21 cellular contexts compared by ENCODE assay signal in the genomic region with DNA sequence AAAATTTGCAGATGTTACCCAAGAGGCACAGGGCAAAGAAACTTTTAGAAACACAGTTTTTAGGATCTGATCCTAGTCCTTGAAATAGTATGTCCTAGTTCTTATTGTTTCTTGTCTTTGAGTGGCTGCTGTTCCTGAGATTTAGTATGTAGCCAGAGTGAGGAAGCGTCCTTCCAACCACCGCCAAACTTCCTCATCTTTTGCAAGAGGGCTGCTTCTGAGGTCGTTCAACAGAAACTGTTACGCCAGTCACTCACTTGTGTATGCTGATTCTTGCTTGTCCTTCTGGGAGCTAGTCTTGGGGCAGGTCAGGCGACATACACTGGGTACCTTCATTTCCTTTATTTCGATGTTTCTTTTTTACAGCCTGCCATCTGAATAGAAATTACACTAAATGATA.
DNase-seq lines count a peak whose midpoint lies in the region; ATAC-seq and TF ChIP-seq lines count a peak whose summit lies in the region.
"Had no signal": no experiment of that assay in that cellular context is flagged by ENCODE, and none has a peak within 500 bp of the region (broad histone marks: within the 10 kb centered on the region; RNA-seq: fewer than 3 reads in every experiment).

No MANE protein-coding gene starts in this region.

- H3K36me3 ChIP-seq in sigmoid colon, result no peaks in the 10 kb centered on the region
- H3K36me3 ChIP-seq: BE2C, SJSA1 had no signal

- TF ChIP-seq CTCF in HL-60 (IDR thresholded peaks at IDR 0.05; ENCODE audit: insufficient read depth, low read length) (no peak), NB4 (IDR thresholded peaks at IDR 0.05; ENCODE audit: low read depth, low read length) (no peak), sigmoid colon (IDR thresholded peaks at IDR 0.05) (no peak)

- TF ChIP-seq EP300 in sigmoid colon (IDR thresholded peaks at IDR 0.05), result no peak

- TF ChIP-seq POLR2A in NB4 (IDR thresholded peaks at IDR 0.05; ENCODE audit: extremely low read depth, insufficient read length), result no peak
- TF ChIP-seq POLR2A in sigmoid colon (IDR thresholded peaks at IDR 0.05), result no peak

- no peaks in the 10 kb centered on the region for H3K9me3 ChIP-seq in sigmoid colon
- H3K9me3 ChIP-seq: BE2C, SJSA1 had no signal

- intact Hi-C loops in sigmoid colon (cut with DNase I), result no loop called here

- H3K27ac ChIP-seq in HL-60 (replicated peaks) (peak overlapping the region; percentile 26; the same call in 1 of the 2 replicates), sigmoid colon (no peak overlapping the region)
- H3K27ac ChIP-seq: GM23248, SJSA1 had no signal

- no peaks in the 10 kb centered on the region for H3K4me1 ChIP-seq in sigmoid colon
- H3K4me1 ChIP-seq: BE2C, SJSA1 had no signal

- no peak for ATAC-seq in GM18502 (IDR thresholded peaks at IDR 0.05; ENCODE audit: poor library complexity, unreplicated experiment)
- ATAC-seq: GM12878, Right ventricle myocardium inferior had no signal

- 56 to 83% methylated on average over 6 of the region's 6 CpGs for WGBS in sigmoid colon, 2 donors

- H3K4me3 ChIP-seq in HL-60 (replicated peaks; ENCODE audit: insufficient read depth, low read length), result no peak overlapping the region
- no peak overlapping the region for H3K4me3 ChIP-seq in NB4 (ENCODE audit: low read depth, low read length)
- H3K4me3 ChIP-seq in sigmoid colon, result no peak overlapping the region
- H3K4me3 ChIP-seq: GM12878, GM23248, SJSA1 had no signal

- H3K27me3 ChIP-seq in HL-60 (ENCODE audit: insufficient read depth, poor library complexity, severe bottlenecking) (no peaks in the 10 kb centered on the region), sigmoid colon (no peaks in the 10 kb centered on the region)
- H3K27me3 ChIP-seq: BE2C, SJSA1 had no signal

- DNase-seq in HL-60 (ENCODE audit: low read depth in 1 of 2, low spot score in 1 of 2) (peak in 1 of 2 experiments; percentile 79), NB4 (ENCODE audit: low read depth) (peak; percentile 22), SKM-1 (lab: John Stamatoyannopoulos, UW; ENCODE audit: unreplicated experiment) (peak; percentile 88), SW480 (ENCODE audit: low spot score) (no peak), DMS53 (lab: John Stamatoyannopoulos, UW) (no peak), sigmoid colon (no peak)
- DNase-seq: BE2C, DMS79, GM23248, HCEC 1CT, KG1, NCI-H1048, NCI-H1417 treated with DMSO at 0.1 percent for 48 hours, NCI-H187, NCI-H69, SW 1271, T-helper 2 cell had no signal

Comparison
In these comparisons a context has a peak if more than half of its experiments do, and no peak if none do; other contexts are left out.
1. DNase-seq: peak in NB4 (single experiment) and SKM-1 (single experiment); none in SW480 (single experiment), DMS53 (single experiment) and sigmoid colon (single experiment).